Comparison of ENCODE assay signal across 11 cellular contexts in the genomic region with DNA sequence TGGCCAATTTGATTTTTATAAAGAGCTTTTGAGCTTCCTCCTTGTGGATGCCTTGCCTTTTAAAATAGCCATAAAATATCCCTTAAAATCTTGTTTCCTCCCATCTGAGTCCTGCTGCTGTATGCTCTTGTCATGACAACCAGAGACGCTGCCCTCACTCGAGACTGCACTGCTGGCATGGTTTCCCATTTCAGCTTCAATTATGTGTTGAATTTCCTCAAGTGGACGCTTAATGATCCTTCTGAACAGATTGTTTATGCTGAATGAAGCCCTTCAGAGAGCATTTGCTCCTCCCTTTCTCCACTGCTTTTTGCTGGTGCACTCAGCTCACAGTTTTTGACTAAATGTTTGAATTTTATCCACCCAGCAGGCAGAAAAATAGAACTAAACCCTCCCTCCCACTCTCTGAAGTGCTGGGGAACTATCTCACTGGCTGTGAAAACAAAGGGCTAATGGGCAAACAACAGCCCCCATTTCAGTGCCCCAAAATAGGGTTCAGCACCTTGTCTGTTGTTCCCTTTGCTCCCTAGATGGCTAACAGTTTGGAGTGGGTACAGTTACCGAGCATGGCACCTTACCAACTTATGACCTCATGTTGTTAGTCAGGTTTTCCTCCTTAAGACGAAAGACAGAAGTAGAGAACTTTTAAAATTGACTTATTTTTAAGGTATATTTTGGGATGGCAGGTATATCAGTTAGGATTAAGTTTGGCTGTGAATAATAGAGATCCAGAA. TPM values are rescaled to one million over a fixed set of nuclear protein-coding genes. Genes with fewer than 3 reads are reported as not detected.
DNase-seq lines count a peak whose midpoint lies in the region; ATAC-seq, FAIRE-seq and TF ChIP-seq lines count a peak whose summit lies in the region.
"Had no signal": no experiment of that assay in that cellular context is flagged by ENCODE, and none has a peak within 500 bp of the region (broad histone marks: within the 10 kb centered on the region; RNA-seq: fewer than 3 reads in every experiment).

No MANE protein-coding gene starts in this region.

- no peaks in the 10 kb centered on the region for H3K9me3 ChIP-seq in small intestine (ENCODE audit: control insufficient read depth, low read depth)
- H3K9me3 ChIP-seq: colonic mucosa had no signal

- 57 to 79% (median 75%) methylated on average over 5 of the region's 5 CpGs for WGBS in small intestine, 3 donors

- no peak for ATAC-seq in HG02973 (IDR thresholded peaks at IDR 0.05; ENCODE audit: unreplicated experiment)

- no peak for FAIRE-seq in small intestine (lab: Jason Lieb, UNC)

- peak overlapping the region; percentile 13 for H3K27ac Mint-ChIP-seq in progenitor cell of endocrine pancreas

- peaks cover 2 to 6% of the 10 kb centered on the region in 2 donors for H3K36me3 ChIP-seq in small intestine (ENCODE audit: control insufficient read depth in 2 of 2, insufficient read depth in 2 of 2, low read length in 2 of 2)
- H3K36me3 ChIP-seq: colonic mucosa had no signal

- no peaks in the 10 kb centered on the region for H3K27me3 Mint-ChIP-seq in progenitor cell of endocrine pancreas

- H3K9me3 Mint-ChIP-seq in progenitor cell of endocrine pancreas (ENCODE audit: low read depth): no peaks in the 10 kb centered on the region

- TF ChIP-seq CTCF in coronary artery (IDR thresholded peaks at IDR 0.05) (no peak), progenitor cell of endocrine pancreas (IDR thresholded peaks at IDR 0.05; ENCODE audit: unreplicated experiment) (no peak)

- H3K27ac ChIP-seq in coronary artery (peak overlapping the region; percentile 60 to 66), small intestine (ENCODE audit: low read depth in 1 of 2, low read length in 1 of 2) (no peak overlapping the region)
- H3K27ac ChIP-seq: colonic mucosa, PC-9 had no signal

- no peaks in the 10 kb centered on the region for H3K4me1 ChIP-seq in small intestine (ENCODE audit: control insufficient read depth in 2 of 2, insufficient read depth in 1 of 2, low read depth in 1 of 2, low read length in 1 of 2)
- H3K4me1 ChIP-seq: colonic mucosa had no signal

- DNase-seq in EH (ENCODE audit: low read depth): peak; percentile 20
- DNase-seq in NCI-H2171 (lab: John Stamatoyannopoulos, UW): peak; percentile 89
- no peak for DNase-seq in coronary artery (ENCODE audit: low spot score)
- DNase-seq in progenitor cell of endocrine pancreas (ENCODE audit: low spot score, unreplicated experiment): no peak
- DNase-seq in activated T-cell treated with anti-CD3 and anti-CD28 coated beads, Interleukin-2, amount 50 U/mL, for 1 hour: no peak
- no peak for DNase-seq in small intestine
- DNase-seq in Kasumi-1 (lab: John Stamatoyannopoulos, UW): no peak
- DNase-seq: activated CD4-positive, alpha-beta T cell treated with anti-CD3 and anti-CD28 coated beads for 48 hours; colonic mucosa had no signal

- no peaks in the 10 kb centered on the region for H3K27me3 ChIP-seq in small intestine (ENCODE audit: control insufficient read depth in 2 of 2, insufficient read depth in 2 of 2, low read length in 2 of 2)
- H3K27me3 ChIP-seq: colonic mucosa had no signal

- H3K4me1 Mint-ChIP-seq in progenitor cell of endocrine pancreas (ENCODE audit: low read depth): peaks cover 8% of the 10 kb centered on the region

- H3K4me3 ChIP-seq in coronary artery: no peak overlapping the region
- no peak overlapping the region for H3K4me3 ChIP-seq in small intestine (ENCODE audit: low read depth in 1 of 2, low read length in 2 of 2)
- H3K4me3 ChIP-seq: colonic mucosa, PC-9 had no signal

- peaks cover 12% of the 10 kb centered on the region for H3K36me3 Mint-ChIP-seq in progenitor cell of endocrine pancreas (ENCODE audit: insufficient read depth)

- no peak overlapping the region for H3K4me3 Mint-ChIP-seq in progenitor cell of endocrine pancreas (ENCODE audit: low read depth)

RNA-seq across cellular contexts. Expression of a gene that starts 45.5 kb away (rescaled TPM):
- total RNA-seq in progenitor cell of endocrine pancreas: 30.8 and 34.2 TPM in 2 replicates
- 10 to 100 TPM; 12.7 to 13.5 (median 13.3) TPM for polyA plus RNA-seq in small intestine

RNA-seq across cellular contexts. Expression of a gene that starts 50.3 kb away (rescaled TPM):
- 1.4 and 2.5 TPM in 2 replicates for total RNA-seq in progenitor cell of endocrine pancreas
- 1 to 10 TPM in 1 of 3 donors, under 1 TPM in 2; 0.78 to 1.6 (median 0.89) TPM for polyA plus RNA-seq in small intestine

RNA-seq across cellular contexts. Expression of a gene that starts 50.7 kb away (rescaled TPM):
- total RNA-seq in progenitor cell of endocrine pancreas: 14.6 and 17.1 TPM in 2 replicates
- 10 to 100 TPM in 2 of 3 donors, 1 to 10 TPM in 1; 6.9 to 11.2 (median 10.3) TPM for polyA plus RNA-seq in small intestine

Comparison
In these comparisons a context has a peak if more than half of its experiments do, and no peak if none do; other contexts are left out.
1. DNase-seq: peak in EH (single experiment) and NCI-H2171 (single experiment); none in coronary artery (single experiment), progenitor cell of endocrine pancreas (single experiment), activated T-cell treated with anti-CD3 and anti-CD28 coated beads, Interleukin-2, amount 50 U/mL, for 1 hour (single experiment), small intestine (single experiment) and Kasumi-1 (0 of 2).
2. H3K27ac ChIP-seq: peak in coronary artery (2 of 2); none in small intestine (0 of 2).